In genomic region chr14:105299654-105300541, GRCh38 we compare ENCODE assay signal across 8 cellular contexts. TPM values are rescaled to one million over a fixed set of nuclear protein-coding genes. Genes with fewer than 3 reads are reported as not detected.
DNase-seq lines count a peak whose midpoint lies in the region; ATAC-seq and TF ChIP-seq lines count a peak whose summit lies in the region.

No MANE protein-coding gene starts in this region.

- DNase-seq in DND-41 (no peak), HK-2 (ENCODE audit: unreplicated experiment) (peak; percentile 28), foreskin keratinocyte (no peak), pons (ENCODE audit: low spot score) (no peak)
- peak; percentile 41 to 50 for DNase-seq in activated T-cell treated with anti-CD3 and anti-CD28 coated beads, Interleukin-2, amount 50 U/mL, for 48 hours
- DNase-seq in NK-92 treated with Interleukin-12 subunit alpha and Interleukin-12 subunit beta, amount 100 ng/mL, for 24 hours (lab: John Stamatoyannopoulos, UW): no peak

- peaks cover 5% of the 10 kb centered on the region for H3K9me3 ChIP-seq in DND-41 (ENCODE audit: insufficient read depth, low read length, severe bottlenecking)

- TF ChIP-seq CTCF in DND-41 (IDR thresholded peaks at IDR 0.05; ENCODE audit: borderline replicate concordance, extremely low read depth, low read length, poor library complexity, severe bottlenecking): no peak
- TF ChIP-seq CTCF in foreskin keratinocyte (conservative IDR thresholded peaks at IDR 0.05): no peak

- peak overlapping the region; percentile 78 to 88 for H3K4me3 ChIP-seq in DND-41 (ENCODE audit: low read depth in 1 of 2, low read length in 2 of 2)
- H3K4me3 ChIP-seq in rectal smooth muscle tissue (ENCODE audit: low read length): peak overlapping the region; percentile 95

- H3K27ac ChIP-seq in DND-41 (ENCODE audit: low read length) (peak overlapping the region; percentile 93), foreskin keratinocyte (peak overlapping the region; percentile 85), rectal smooth muscle tissue (ENCODE audit: low read depth, low read length) (peak overlapping the region; percentile 97)

- no peaks in the 10 kb centered on the region for H3K27me3 ChIP-seq in DND-41 (ENCODE audit: insufficient read depth, low read length, poor library complexity)
- no peaks in the 10 kb centered on the region for H3K27me3 ChIP-seq in foreskin keratinocyte
- H3K27me3 ChIP-seq in rectal smooth muscle tissue (ENCODE audit: control insufficient read depth, insufficient read depth, low read length): no peaks in the 10 kb centered on the region

- peaks cover 56% of the 10 kb centered on the region for H3K79me2 ChIP-seq in DND-41 (ENCODE audit: insufficient read depth, low read length)

- ATAC-seq in DND-41 (ENCODE audit: insufficient read depth, low read depth) (no peak), GM21381 (IDR thresholded peaks at IDR 0.05; ENCODE audit: unreplicated experiment) (peak; percentile 10), foreskin keratinocyte (peak; percentile 7)

- no peaks in the 10 kb centered on the region; the same call in 1 of the 2 replicates for H3K36me3 ChIP-seq in DND-41 (ENCODE audit: insufficient read depth, low read length)
- H3K36me3 ChIP-seq in rectal smooth muscle tissue (ENCODE audit: control insufficient read depth, insufficient read depth, low read length): no peaks in the 10 kb centered on the region

- peak overlapping the region; percentile 95 for H2AFZ ChIP-seq in DND-41 (ENCODE audit: low read depth, low read length)

- H3K9ac ChIP-seq in DND-41 (ENCODE audit: low read depth, low read length): peak overlapping the region; percentile 92
- peak overlapping the region; percentile 7 for H3K9ac ChIP-seq in rectal smooth muscle tissue (ENCODE audit: low read length)

- H4K20me1 ChIP-seq in DND-41 (ENCODE audit: insufficient read depth, low read length): peaks cover 7% of the 10 kb centered on the region; the same call in 1 of the 2 replicates

- H3K4me1 ChIP-seq in DND-41 (ENCODE audit: insufficient read depth, low read length): peaks cover 30% of the 10 kb centered on the region
- peaks cover 3% of the 10 kb centered on the region for H3K4me1 ChIP-seq in foreskin keratinocyte
- peaks cover 8% of the 10 kb centered on the region for H3K4me1 ChIP-seq in rectal smooth muscle tissue (ENCODE audit: control insufficient read depth, insufficient read depth, low read length)

- peak overlapping the region; percentile 94 for H3K4me2 ChIP-seq in DND-41 (ENCODE audit: insufficient read depth, low read length)

RNA-seq across cellular contexts. Expression of gene BRF1, which starts 0.9 kb away (rescaled TPM):
- 17.5 and 18.5 TPM in 2 replicates for total RNA-seq in foreskin keratinocyte
- polyA plus RNA-seq in foreskin keratinocyte: 13.8 and 15.3 TPM in 2 replicates

RNA-seq across cellular contexts. Expression of gene PACS2, which starts 14.7 kb away (rescaled TPM):
- 29.5 and 29.7 TPM in 2 replicates for total RNA-seq in foreskin keratinocyte
- polyA plus RNA-seq in foreskin keratinocyte: 21.3 and 24.3 TPM in 2 replicates

RNA-seq across cellular contexts. Expression of gene BTBD6, which starts 51.6 kb away (rescaled TPM):
- 51.3 and 56.3 TPM in 2 replicates for total RNA-seq in foreskin keratinocyte
- polyA plus RNA-seq in foreskin keratinocyte: 62.0 and 64.0 TPM in 2 replicates

Comparison
In these comparisons a context has a peak if more than half of its experiments do, and no peak if none do; other contexts are left out.
1. DNase-seq: peak in HK-2 (single experiment) and activated T-cell treated with anti-CD3 and anti-CD28 coated beads, Interleukin-2, amount 50 U/mL, for 48 hours (2 of 2); none in DND-41 (single experiment), foreskin keratinocyte (0 of 2), pons (single experiment) and NK-92 treated with Interleukin-12 subunit alpha and Interleukin-12 subunit beta, amount 100 ng/mL, for 24 hours (single experiment).
2. Peak in every context shown above with its lines, with median percentiles within 50 percentile points of each other: H3K27ac ChIP-seq.